In the genomic region with DNA sequence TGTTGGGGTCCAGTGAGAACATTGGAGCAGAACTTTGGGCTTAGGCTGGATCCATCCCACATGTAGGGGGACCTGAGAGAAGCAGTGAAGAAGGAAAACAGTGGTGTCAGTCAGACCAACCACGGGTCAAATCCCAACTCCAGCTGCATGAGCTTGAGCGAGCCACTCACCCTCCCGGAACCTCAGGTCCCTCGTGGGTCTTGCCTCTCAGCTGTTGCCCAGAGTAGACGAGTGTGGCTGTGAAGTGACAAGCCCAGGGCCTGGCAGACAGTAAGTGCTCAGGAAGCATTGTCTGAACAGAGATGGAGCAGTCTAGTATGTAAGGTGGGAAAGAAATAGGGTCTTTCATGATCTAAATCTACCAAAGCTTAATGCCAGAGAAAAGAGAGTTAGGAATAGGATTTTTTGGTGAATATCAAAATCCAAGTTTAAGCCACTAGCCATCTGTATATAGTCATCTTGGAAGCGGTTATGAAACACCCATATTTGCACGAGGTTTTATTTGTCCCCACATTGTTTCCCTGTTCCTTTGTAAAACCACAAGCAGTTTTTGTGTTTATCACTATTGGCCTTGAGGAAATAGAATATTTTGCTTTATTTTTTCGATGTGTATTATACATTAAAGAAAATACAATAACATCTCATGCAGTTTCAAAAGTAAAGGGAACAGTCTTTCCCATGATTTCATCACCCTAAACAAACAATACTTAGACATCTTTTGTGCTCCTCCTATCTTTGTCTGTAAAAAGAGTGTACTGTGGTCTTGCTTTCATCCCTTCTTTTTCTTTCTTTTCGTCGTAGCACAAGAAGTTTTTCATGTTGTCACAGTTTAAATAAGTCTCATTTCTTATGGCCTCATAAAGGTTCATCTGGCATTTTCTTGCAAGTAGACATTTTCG, we compare ENCODE assay signal across 14 cellular contexts.
DNase-seq lines count a peak whose midpoint lies in the region; ATAC-seq, FAIRE-seq and TF ChIP-seq lines count a peak whose summit lies in the region.
"Had no signal": no experiment of that assay in that cellular context is flagged by ENCODE, and none has a peak within 500 bp of the region (broad histone marks: within the 10 kb centered on the region; RNA-seq: fewer than 3 reads in every experiment).

No MANE protein-coding gene starts in this region.

- peaks cover 68% of the 10 kb centered on the region for H3K4me1 Mint-ChIP-seq in activated CD4-positive, alpha-beta memory T cell treated with anti-CD3 and anti-CD28 coated beads, Interleukin-2, amount 10 ng/mL, durations not matched to agents 7 days and 5 days
- H3K4me1 Mint-ChIP-seq in activated CD4-positive, alpha-beta memory T cell treated with anti-CD3 and anti-CD28 coated beads for 36 hours (ENCODE audit: low read depth) = peaks cover 40% of the 10 kb centered on the region
- peaks cover 80% of the 10 kb centered on the region for H3K4me1 Mint-ChIP-seq in activated CD8-positive, alpha-beta T cell treated with anti-CD3 and anti-CD28 coated beads, Interleukin-2, amount 10 ng/mL, durations not matched to agents 7 days and 5 days (ENCODE audit: low read depth)
- H3K4me1 Mint-ChIP-seq in stimulated activated naive CD8-positive, alpha-beta T cell treated with anti-CD3 and anti-CD28 coated beads, Interleukin-15, amount 100 ng/mL, for 72 hours = peaks cover 56% of the 10 kb centered on the region

- H3K4me3 Mint-ChIP-seq in activated CD4-positive, alpha-beta memory T cell treated with anti-CD3 and anti-CD28 coated beads, Interleukin-2, amount 10 ng/mL, durations not matched to agents 7 days and 5 days = no peak overlapping the region
- H3K4me3 Mint-ChIP-seq in activated CD4-positive, alpha-beta memory T cell treated with anti-CD3 and anti-CD28 coated beads for 36 hours = no peak overlapping the region
- H3K4me3 Mint-ChIP-seq in activated CD8-positive, alpha-beta T cell treated with anti-CD3 and anti-CD28 coated beads, Interleukin-2, amount 10 ng/mL, durations not matched to agents 7 days and 5 days = no peak overlapping the region
- peak overlapping the region in 1 of 2 donors; percentile 30 for H3K4me3 Mint-ChIP-seq in stimulated activated naive CD8-positive, alpha-beta T cell treated with anti-CD3 and anti-CD28 coated beads, Interleukin-15, amount 100 ng/mL, for 72 hours

- H3K27me3 Mint-ChIP-seq in activated CD4-positive, alpha-beta memory T cell treated with anti-CD3 and anti-CD28 coated beads, Interleukin-2, amount 10 ng/mL, durations not matched to agents 7 days and 5 days = no peaks in the 10 kb centered on the region
- H3K27me3 Mint-ChIP-seq in activated CD4-positive, alpha-beta memory T cell treated with anti-CD3 and anti-CD28 coated beads for 36 hours = no peaks in the 10 kb centered on the region
- H3K27me3 Mint-ChIP-seq in activated CD8-positive, alpha-beta T cell treated with anti-CD3 and anti-CD28 coated beads, Interleukin-2, amount 10 ng/mL, durations not matched to agents 7 days and 5 days (ENCODE audit: low read depth) = no peaks in the 10 kb centered on the region
- no peaks in the 10 kb centered on the region for H3K27me3 Mint-ChIP-seq in stimulated activated naive CD8-positive, alpha-beta T cell treated with anti-CD3 and anti-CD28 coated beads, Interleukin-15, amount 100 ng/mL, for 72 hours

- intact Hi-C loops in activated CD4-positive, alpha-beta memory T cell treated with anti-CD3 and anti-CD28 coated beads for 36 hours (cut with micrococcal nuclease) = no loop called here

- POLR2A ChIA-PET in activated CD4-positive, alpha-beta memory T cell treated with anti-CD3 and anti-CD28 coated beads, Interleukin-2, amount 10 ng/mL, durations not matched to agents 7 days and 5 days (lab: Charles Lee) = interaction anchor here (0.8 to 10.2 kb wide), 4 partner anchors 36 to 199 kb away, joined by 3 to 166 read pairs (median 46); partner anchors contain the start of gene SOCS1
- POLR2A ChIA-PET in activated CD4-positive, alpha-beta memory T cell treated with anti-CD3 and anti-CD28 coated beads for 36 hours (lab: Charles Lee) = no interaction called here
- POLR2A ChIA-PET in activated CD8-positive, alpha-beta T cell treated with anti-CD3 and anti-CD28 coated beads, Interleukin-2, amount 10 ng/mL, durations not matched to agents 7 days and 5 days (lab: Charles Lee) = interaction anchor here (1.1 kb wide), 1 partner anchor 56 kb away, joined by 5 read pairs; no protein-coding TSS in a partner anchor

- no peak for FAIRE-seq in GM12892 (lab: Jason Lieb, UNC)

- peak overlapping the region; percentile 73 for H3K27ac Mint-ChIP-seq in activated CD4-positive, alpha-beta memory T cell treated with anti-CD3 and anti-CD28 coated beads, Interleukin-2, amount 10 ng/mL, durations not matched to agents 7 days and 5 days
- H3K27ac Mint-ChIP-seq in activated CD4-positive, alpha-beta memory T cell treated with anti-CD3 and anti-CD28 coated beads for 36 hours = no peak overlapping the region
- peak overlapping the region; percentile 75 for H3K27ac Mint-ChIP-seq in activated CD8-positive, alpha-beta T cell treated with anti-CD3 and anti-CD28 coated beads, Interleukin-2, amount 10 ng/mL, durations not matched to agents 7 days and 5 days
- peak overlapping the region; percentile 93 to 95 for H3K27ac Mint-ChIP-seq in stimulated activated naive CD8-positive, alpha-beta T cell treated with anti-CD3 and anti-CD28 coated beads, Interleukin-15, amount 100 ng/mL, for 72 hours

- H3K36me3 Mint-ChIP-seq in activated CD4-positive, alpha-beta memory T cell treated with anti-CD3 and anti-CD28 coated beads, Interleukin-2, amount 10 ng/mL, durations not matched to agents 7 days and 5 days (ENCODE audit: low read depth) = peaks cover 64% of the 10 kb centered on the region
- peaks cover 38% of the 10 kb centered on the region for H3K36me3 Mint-ChIP-seq in activated CD4-positive, alpha-beta memory T cell treated with anti-CD3 and anti-CD28 coated beads for 36 hours
- peaks cover 65% of the 10 kb centered on the region for H3K36me3 Mint-ChIP-seq in activated CD8-positive, alpha-beta T cell treated with anti-CD3 and anti-CD28 coated beads, Interleukin-2, amount 10 ng/mL, durations not matched to agents 7 days and 5 days (ENCODE audit: low read depth)

- H3K9me3 Mint-ChIP-seq in activated CD4-positive, alpha-beta memory T cell treated with anti-CD3 and anti-CD28 coated beads, Interleukin-2, amount 10 ng/mL, durations not matched to agents 7 days and 5 days = no peaks in the 10 kb centered on the region
- no peaks in the 10 kb centered on the region for H3K9me3 Mint-ChIP-seq in activated CD4-positive, alpha-beta memory T cell treated with anti-CD3 and anti-CD28 coated beads for 36 hours
- no peaks in the 10 kb centered on the region for H3K9me3 Mint-ChIP-seq in activated CD8-positive, alpha-beta T cell treated with anti-CD3 and anti-CD28 coated beads, Interleukin-2, amount 10 ng/mL, durations not matched to agents 7 days and 5 days (ENCODE audit: insufficient read depth)
- H3K9me3 Mint-ChIP-seq in stimulated activated naive CD8-positive, alpha-beta T cell treated with anti-CD3 and anti-CD28 coated beads, Interleukin-15, amount 100 ng/mL, for 72 hours = no peaks in the 10 kb centered on the region

- no peak for TF ChIP-seq POLR2A in GM12892 (IDR thresholded peaks at IDR 0.05; ENCODE audit: low read depth, low read length)

- CTCF ChIA-PET in activated CD4-positive, alpha-beta memory T cell treated with anti-CD3 and anti-CD28 coated beads, Interleukin-2, amount 10 ng/mL, durations not matched to agents 7 days and 5 days (lab: Charles Lee) = interaction anchor here (0.6 to 1.4 kb wide), 4 partner anchors 44 to 199 kb away, joined by 3 to 5 read pairs (median 4); partner anchors contain the start of gene SOCS1
- CTCF ChIA-PET in activated CD4-positive, alpha-beta memory T cell treated with anti-CD3 and anti-CD28 coated beads for 36 hours (lab: Charles Lee) = interaction anchor here (0.6 to 1.4 kb wide), 3 partner anchors 13 to 102 kb away, joined by 3 to 4 read pairs (median 4); no protein-coding TSS in a partner anchor
- CTCF ChIA-PET in activated CD8-positive, alpha-beta T cell treated with anti-CD3 and anti-CD28 coated beads, Interleukin-2, amount 10 ng/mL, durations not matched to agents 7 days and 5 days (lab: Charles Lee) = interaction anchor here (1.0 to 1.9 kb wide), 4 partner anchors 31 to 49 kb away, joined by 3 to 6 read pairs (median 4); no protein-coding TSS in a partner anchor

- no peak for DNase-seq in activated CD4-positive, alpha-beta memory T cell treated with anti-CD3 and anti-CD28 coated beads, Interleukin-2, amount 10 ng/mL, durations not matched to agents 7 days and 5 days
- no peak for DNase-seq in activated CD4-positive, alpha-beta memory T cell treated with anti-CD3 and anti-CD28 coated beads for 36 hours
- no peak for DNase-seq in activated CD8-positive, alpha-beta T cell treated with anti-CD3 and anti-CD28 coated beads, Interleukin-2, amount 10 ng/mL, durations not matched to agents 7 days and 5 days
- DNase-seq in fibroblast of peridontal ligament (ENCODE audit: extremely low read depth) = peak; percentile 82
- no peak for DNase-seq in stimulated activated naive CD8-positive, alpha-beta T cell treated with anti-CD3 and anti-CD28 coated beads, Interleukin-15, amount 100 ng/mL, for 72 hours
- DNase-seq in GM12892 (ENCODE audit: insufficient read length) = no peak
- DNase-seq in putamen (ENCODE audit: low spot score) = no peak
- DNase-seq: left ventricle myocardium superior, MG63, NCI-H510A, psoas muscle, testis, WERI-Rb-1 had no signal

- ATAC-seq in activated CD8-positive, alpha-beta T cell treated with anti-CD3 and anti-CD28 coated beads, Interleukin-2, amount 10 ng/mL, durations not matched to agents 7 days and 5 days = no peak
- no peak for ATAC-seq in stimulated activated naive CD8-positive, alpha-beta T cell treated with anti-CD3 and anti-CD28 coated beads, Interleukin-15, amount 100 ng/mL, for 72 hours
- ATAC-seq in GM19351 (IDR thresholded peaks at IDR 0.05; ENCODE audit: unreplicated experiment) = no peak
- ATAC-seq: left ventricle myocardium superior, psoas muscle had no signal
